23 cellular contexts compared by ENCODE assay signal in genomic region chr13:19072543-19072942, GRCh38.
"Had no signal": no experiment of that assay in that cellular context is flagged by ENCODE, and none has a peak within 500 bp of the region (broad histone marks: within the 10 kb centered on the region; RNA-seq: fewer than 3 reads in every experiment).

No MANE protein-coding gene starts in this region.

- DNase-seq: IMR-90; Karpas-422; KG1; MM.1S; NCI-H1092 treated with DMSO at 0.1 percent for 48 hours; NCI-H1436; NCI-H187; NCI-H2029; NCI-H2081 treated with DMSO at 0.1 percent for 48 hours; NCI-H2171; NCI-H226; NCI-H446; NCI-H510A; NCI-H524 treated with DMSO at 0.1 percent for 48 hours; NCI-H69; NCI-H774; NK-92 treated with Interleukin-12 subunit alpha and Interleukin-12 subunit beta, amount 100 ng/mL, for 24 hours; PC-3; SHP77; SK-N-SH had no signal

- H3K27ac ChIP-seq: RWPE1 had no signal

- ATAC-seq: HepG2, Panc1, PC-3 had no signal

- H3K9me3 ChIP-seq: SK-N-SH had no signal
